ENCODE assay signal across 1 cellular context in the genomic region with DNA sequence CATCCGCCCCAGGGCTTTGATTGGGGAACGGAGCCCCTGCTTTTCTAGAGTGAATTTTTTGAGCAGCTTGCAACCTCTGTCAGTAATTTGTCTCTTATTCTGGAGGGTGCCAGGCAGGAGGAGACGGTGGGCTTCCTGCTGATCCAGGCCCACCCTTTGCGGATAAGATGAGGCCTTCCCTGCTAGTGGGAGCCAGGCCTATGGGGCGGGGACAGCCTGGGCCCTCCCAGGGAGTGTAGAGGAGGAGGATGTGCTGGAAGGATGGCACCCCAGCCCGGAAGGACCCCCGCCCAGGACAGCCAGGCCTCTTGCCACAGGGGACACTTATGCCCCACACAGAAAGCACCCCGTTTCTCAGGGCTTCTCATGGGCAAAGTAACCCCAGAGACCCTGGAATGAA.
TF ChIP-seq lines count a peak whose summit lies in the region.

No MANE protein-coding gene starts in this region.

TF ChIP-seq in H1, 55 proteins besides CTCF, POLR2A, EP300 and RAD21 (continued from another document):
- TF ChIP-seq, protein P1, sequence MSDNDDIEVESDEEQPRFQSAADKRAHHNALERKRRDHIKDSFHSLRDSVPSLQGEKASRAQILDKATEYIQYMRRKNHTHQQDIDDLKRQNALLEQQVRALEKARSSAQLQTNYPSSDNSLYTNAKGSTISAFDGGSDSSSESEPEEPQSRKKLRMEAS (IDR thresholded peaks at IDR 0.05): no peak
- TF ChIP-seq, protein P2, sequence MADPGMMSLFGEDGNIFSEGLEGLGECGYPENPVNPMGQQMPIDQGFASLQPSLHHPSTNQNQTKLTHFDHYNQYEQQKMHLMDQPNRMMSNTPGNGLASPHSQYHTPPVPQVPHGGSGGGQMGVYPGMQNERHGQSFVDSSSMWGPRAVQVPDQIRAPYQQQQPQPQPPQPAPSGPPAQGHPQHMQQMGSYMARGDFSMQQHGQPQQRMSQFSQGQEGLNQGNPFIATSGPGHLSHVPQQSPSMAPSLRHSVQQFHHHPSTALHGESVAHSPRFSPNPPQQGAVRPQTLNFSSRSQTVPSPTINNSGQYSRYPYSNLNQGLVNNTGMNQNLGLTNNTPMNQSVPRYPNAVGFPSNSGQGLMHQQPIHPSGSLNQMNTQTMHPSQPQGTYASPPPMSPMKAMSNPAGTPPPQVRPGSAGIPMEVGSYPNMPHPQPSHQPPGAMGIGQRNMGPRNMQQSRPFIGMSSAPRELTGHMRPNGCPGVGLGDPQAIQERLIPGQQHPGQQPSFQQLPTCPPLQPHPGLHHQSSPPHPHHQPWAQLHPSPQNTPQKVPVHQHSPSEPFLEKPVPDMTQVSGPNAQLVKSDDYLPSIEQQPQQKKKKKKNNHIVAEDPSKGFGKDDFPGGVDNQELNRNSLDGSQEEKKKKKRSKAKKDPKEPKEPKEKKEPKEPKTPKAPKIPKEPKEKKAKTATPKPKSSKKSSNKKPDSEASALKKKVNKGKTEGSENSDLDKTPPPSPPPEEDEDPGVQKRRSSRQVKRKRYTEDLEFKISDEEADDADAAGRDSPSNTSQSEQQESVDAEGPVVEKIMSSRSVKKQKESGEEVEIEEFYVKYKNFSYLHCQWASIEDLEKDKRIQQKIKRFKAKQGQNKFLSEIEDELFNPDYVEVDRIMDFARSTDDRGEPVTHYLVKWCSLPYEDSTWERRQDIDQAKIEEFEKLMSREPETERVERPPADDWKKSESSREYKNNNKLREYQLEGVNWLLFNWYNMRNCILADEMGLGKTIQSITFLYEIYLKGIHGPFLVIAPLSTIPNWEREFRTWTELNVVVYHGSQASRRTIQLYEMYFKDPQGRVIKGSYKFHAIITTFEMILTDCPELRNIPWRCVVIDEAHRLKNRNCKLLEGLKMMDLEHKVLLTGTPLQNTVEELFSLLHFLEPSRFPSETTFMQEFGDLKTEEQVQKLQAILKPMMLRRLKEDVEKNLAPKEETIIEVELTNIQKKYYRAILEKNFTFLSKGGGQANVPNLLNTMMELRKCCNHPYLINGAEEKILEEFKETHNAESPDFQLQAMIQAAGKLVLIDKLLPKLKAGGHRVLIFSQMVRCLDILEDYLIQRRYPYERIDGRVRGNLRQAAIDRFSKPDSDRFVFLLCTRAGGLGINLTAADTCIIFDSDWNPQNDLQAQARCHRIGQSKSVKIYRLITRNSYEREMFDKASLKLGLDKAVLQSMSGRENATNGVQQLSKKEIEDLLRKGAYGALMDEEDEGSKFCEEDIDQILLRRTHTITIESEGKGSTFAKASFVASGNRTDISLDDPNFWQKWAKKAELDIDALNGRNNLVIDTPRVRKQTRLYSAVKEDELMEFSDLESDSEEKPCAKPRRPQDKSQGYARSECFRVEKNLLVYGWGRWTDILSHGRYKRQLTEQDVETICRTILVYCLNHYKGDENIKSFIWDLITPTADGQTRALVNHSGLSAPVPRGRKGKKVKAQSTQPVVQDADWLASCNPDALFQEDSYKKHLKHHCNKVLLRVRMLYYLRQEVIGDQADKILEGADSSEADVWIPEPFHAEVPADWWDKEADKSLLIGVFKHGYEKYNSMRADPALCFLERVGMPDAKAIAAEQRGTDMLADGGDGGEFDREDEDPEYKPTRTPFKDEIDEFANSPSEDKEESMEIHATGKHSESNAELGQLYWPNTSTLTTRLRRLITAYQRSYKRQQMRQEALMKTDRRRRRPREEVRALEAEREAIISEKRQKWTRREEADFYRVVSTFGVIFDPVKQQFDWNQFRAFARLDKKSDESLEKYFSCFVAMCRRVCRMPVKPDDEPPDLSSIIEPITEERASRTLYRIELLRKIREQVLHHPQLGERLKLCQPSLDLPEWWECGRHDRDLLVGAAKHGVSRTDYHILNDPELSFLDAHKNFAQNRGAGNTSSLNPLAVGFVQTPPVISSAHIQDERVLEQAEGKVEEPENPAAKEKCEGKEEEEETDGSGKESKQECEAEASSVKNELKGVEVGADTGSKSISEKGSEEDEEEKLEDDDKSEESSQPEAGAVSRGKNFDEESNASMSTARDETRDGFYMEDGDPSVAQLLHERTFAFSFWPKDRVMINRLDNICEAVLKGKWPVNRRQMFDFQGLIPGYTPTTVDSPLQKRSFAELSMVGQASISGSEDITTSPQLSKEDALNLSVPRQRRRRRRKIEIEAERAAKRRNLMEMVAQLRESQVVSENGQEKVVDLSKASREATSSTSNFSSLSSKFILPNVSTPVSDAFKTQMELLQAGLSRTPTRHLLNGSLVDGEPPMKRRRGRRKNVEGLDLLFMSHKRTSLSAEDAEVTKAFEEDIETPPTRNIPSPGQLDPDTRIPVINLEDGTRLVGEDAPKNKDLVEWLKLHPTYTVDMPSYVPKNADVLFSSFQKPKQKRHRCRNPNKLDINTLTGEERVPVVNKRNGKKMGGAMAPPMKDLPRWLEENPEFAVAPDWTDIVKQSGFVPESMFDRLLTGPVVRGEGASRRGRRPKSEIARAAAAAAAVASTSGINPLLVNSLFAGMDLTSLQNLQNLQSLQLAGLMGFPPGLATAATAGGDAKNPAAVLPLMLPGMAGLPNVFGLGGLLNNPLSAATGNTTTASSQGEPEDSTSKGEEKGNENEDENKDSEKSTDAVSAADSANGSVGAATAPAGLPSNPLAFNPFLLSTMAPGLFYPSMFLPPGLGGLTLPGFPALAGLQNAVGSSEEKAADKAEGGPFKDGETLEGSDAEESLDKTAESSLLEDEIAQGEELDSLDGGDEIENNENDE (IDR thresholded peaks at IDR 0.05; ENCODE audit: insufficient replicate concordance, low read length): no peak
- TF ChIP-seq ZNF274 (IDR thresholded peaks at IDR 0.05; ENCODE audit: borderline replicate concordance, extremely low read depth, low read length) (no peak), TAF1 (IDR thresholded peaks at IDR 0.05; ENCODE audit: low read depth, low read length) (no peak), BRCA1 (IDR thresholded peaks at IDR 0.05; ENCODE audit: low read depth, low read length) (no peak)
